In the genomic region with DNA sequence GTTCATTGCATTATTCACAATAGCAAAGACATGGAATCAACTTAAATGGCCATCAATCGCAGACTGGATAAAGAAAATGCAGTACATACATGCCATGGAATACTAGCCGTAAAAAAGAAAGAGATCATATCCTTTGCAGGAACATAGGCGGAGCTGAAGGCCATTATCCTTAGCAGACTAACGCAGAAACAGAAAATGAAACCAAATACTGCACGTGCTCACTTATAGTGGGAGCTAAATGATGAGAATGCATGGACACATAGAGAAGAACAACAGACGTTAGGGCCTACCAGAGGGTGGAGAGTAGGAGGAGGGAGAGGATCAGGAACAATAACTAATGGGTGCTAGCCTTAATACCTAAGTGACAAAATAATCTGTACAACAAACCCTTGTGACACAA, we compare ENCODE assay signal across 13 cellular contexts. TPM values are rescaled to one million over a fixed set of nuclear protein-coding genes. Genes with fewer than 3 reads are reported as not detected.
DNase-seq lines count a peak whose midpoint lies in the region; ATAC-seq and TF ChIP-seq lines count a peak whose summit lies in the region.
"Had no signal": no experiment of that assay in that cellular context is flagged by ENCODE, and none has a peak within 500 bp of the region (broad histone marks: within the 10 kb centered on the region; RNA-seq: fewer than 3 reads in every experiment).

No MANE protein-coding gene starts in this region.

- no peak for TF ChIP-seq POLR2A in suprapubic skin (IDR thresholded peaks at IDR 0.05)

- no peaks in the 10 kb centered on the region for H3K27me3 Mint-ChIP-seq in T-cell

- H3K27ac Mint-ChIP-seq in T-cell, result peak overlapping the region; percentile 78 to 83
- H3K27ac Mint-ChIP-seq: H9 had no signal

- POLR2A ChIA-PET in T-cell (lab: Charles Lee), result interaction anchor here in 1 of 2 donors (0.6 to 0.7 kb wide), 2 partner anchors 8 to 23 kb away, joined by 3 to 5 read pairs; no protein-coding TSS in a partner anchor

- 78% methylated on average over 6 of the region's 6 CpGs for WGBS in suprapubic skin

- H3K4me1 ChIP-seq in upper lobe of right lung, result no peaks in the 10 kb centered on the region
- H3K4me1 ChIP-seq in suprapubic skin, result no peaks in the 10 kb centered on the region

- H3K36me3 Mint-ChIP-seq in T-cell, result peaks cover 83% of the 10 kb centered on the region

- CTCF ChIA-PET in T-cell (lab: Charles Lee), result interaction anchor here in 1 of 2 donors (1.0 to 1.4 kb wide), 4 partner anchors 8 to 85 kb away, joined by 3 to 8 read pairs (median 4); no protein-coding TSS in a partner anchor

- H3K4me3 ChIP-seq in upper lobe of right lung (no peak overlapping the region), suprapubic skin (no peak overlapping the region)
- H3K4me3 ChIP-seq: skin epidermis had no signal

- H3K4me1 Mint-ChIP-seq in T-cell, result peaks cover 78 to 91% (median 82%) of the 10 kb centered on the region in 3 donors

- peak; percentile 16 for DNase-seq in stimulated activated CD4-positive, alpha-beta T cell treated with anti-CD3 and anti-CD28 coated beads, Interleukin-2, amount 100 ng/mL, for 4 hours (ENCODE audit: low read depth)
- no peak for DNase-seq in stimulated activated CD4-positive, alpha-beta T cell treated with anti-CD3 and anti-CD28 coated beads, Interleukin-12 subunit alpha, Interleukin-12 subunit beta, amount 100 ng/mL, for 4 hours
- DNase-seq in T-cell, result peak in 3 of 34 experiments; percentile 4 to 9 (median 8)
- DNase-seq in dermis blood vessel endothelial cell, result peak; percentile 80
- no peak for DNase-seq in upper lobe of right lung
- no peak for DNase-seq in suprapubic skin (ENCODE audit: low spot score in 2 of 2)
- no peak for DNase-seq in NCI-H1105 treated with DMSO at 0.1 percent for 48 hours (lab: John Stamatoyannopoulos, UW)
- DNase-seq: foreskin melanocyte; H9; NCI-H2081 treated with DMSO at 0.1 percent for 48 hours; stimulated activated CD8-positive, alpha-beta memory T cell treated with anti-CD3 and anti-CD28 coated beads, Interleukin-4, amount 100 ng/mL, for 48 hours had no signal

- H3K27me3 ChIP-seq in upper lobe of right lung (no peaks in the 10 kb centered on the region), suprapubic skin (no peaks in the 10 kb centered on the region)

- peaks cover 0 to 19% (median 16%) of the 10 kb centered on the region in 3 donors for H3K9me3 Mint-ChIP-seq in T-cell

- no peak for TF ChIP-seq CTCF in upper lobe of right lung (IDR thresholded peaks at IDR 0.05)
- TF ChIP-seq CTCF in suprapubic skin (IDR thresholded peaks at IDR 0.05), result no peak

- H3K4me3 Mint-ChIP-seq in T-cell, result peak overlapping the region; percentile 4 to 59 (median 39)
- H3K4me3 Mint-ChIP-seq: H9 had no signal

- no peaks in the 10 kb centered on the region for H3K36me3 ChIP-seq in upper lobe of right lung
- peaks cover 32% of the 10 kb centered on the region for H3K36me3 ChIP-seq in suprapubic skin

- H3K27ac ChIP-seq in upper lobe of right lung (no peak overlapping the region), suprapubic skin (no peak overlapping the region)

- ATAC-seq in T-cell (replicated peaks in 1 of 4) (peak; percentile 81 to 89 (median 87)), upper lobe of right lung (peak; percentile 61), HG02763 (IDR thresholded peaks at IDR 0.05; ENCODE audit: unreplicated experiment) (no peak)

- no peak for TF ChIP-seq EP300 in suprapubic skin (IDR thresholded peaks at IDR 0.05)

- intact Hi-C loops in upper lobe of right lung (cut with DNase I), result no loop called here

- H3K9me3 ChIP-seq in upper lobe of right lung, result no peaks in the 10 kb centered on the region
- no peaks in the 10 kb centered on the region for H3K9me3 ChIP-seq in suprapubic skin

RNA-seq across cellular contexts. Expression of a gene that starts 57.9 kb away (rescaled TPM):
- total RNA-seq in T-cell (10 to 100 TPM; 52.7 to 80.0 (median 62.6) TPM), dermis blood vessel endothelial cell (12.7 and 15.3 TPM in 2 replicates), upper lobe of right lung (30.3 TPM), suprapubic skin (10 to 100 TPM; 14.3 to 48.6 (median 24.0) TPM)

Comparison
In these comparisons a context has a peak if more than half of its experiments do, and no peak if none do; other contexts are left out.
1. DNase-seq: peak in stimulated activated CD4-positive, alpha-beta T cell treated with anti-CD3 and anti-CD28 coated beads, Interleukin-2, amount 100 ng/mL, for 4 hours (single experiment) and dermis blood vessel endothelial cell (single experiment); none in stimulated activated CD4-positive, alpha-beta T cell treated with anti-CD3 and anti-CD28 coated beads, Interleukin-12 subunit alpha, Interleukin-12 subunit beta, amount 100 ng/mL, for 4 hours (single experiment), upper lobe of right lung (single experiment), suprapubic skin (0 of 2) and NCI-H1105 treated with DMSO at 0.1 percent for 48 hours (single experiment).